In genomic region chrX:105865709-105866108, GRCh38 we compare ENCODE assay signal across 25 cellular contexts. TPM values are rescaled to one million over a fixed set of nuclear protein-coding genes. Genes with fewer than 3 reads are reported as not detected.
DNase-seq lines count a peak whose midpoint lies in the region; ATAC-seq, FAIRE-seq and TF ChIP-seq lines count a peak whose summit lies in the region.
"Had no signal": no experiment of that assay in that cellular context is flagged by ENCODE, and none has a peak within 500 bp of the region (broad histone marks: within the 10 kb centered on the region; RNA-seq: fewer than 3 reads in every experiment).

No MANE protein-coding gene starts in this region.

- H3K36me3 ChIP-seq in astrocyte (ENCODE audit: insufficient read depth, low read length), result no peaks in the 10 kb centered on the region
- H3K36me3 ChIP-seq in hepatocyte (replicated peaks; ENCODE audit: insufficient read depth, low read depth), result no peaks in the 10 kb centered on the region
- no peaks in the 10 kb centered on the region for H3K36me3 ChIP-seq in pancreas
- H3K36me3 ChIP-seq: BE2C; BLaER1 treated with 17β-estradiol and CSF1 and Interleukin-3, amounts not matched to agents 10 nM and 100 nM had no signal

- no peak overlapping the region for H3K4me3 ChIP-seq in astrocyte (ENCODE audit: insufficient read depth, low read depth, low read length)
- H3K4me3 ChIP-seq in hepatocyte, result no peak overlapping the region
- no peak overlapping the region for H3K4me3 ChIP-seq in pancreas
- H3K4me3 ChIP-seq: A549; BLaER1 treated with 17β-estradiol and CSF1 and Interleukin-3, amounts not matched to agents 10 nM and 100 nM; GM12878; GM23248 had no signal

- FAIRE-seq in astrocyte (lab: Jason Lieb, UNC), result peak; percentile 68
- peak; percentile 69 for FAIRE-seq in pancreas (lab: Jason Lieb, UNC)
- FAIRE-seq: D721Med, GM12878, H1 had no signal

- DNase-seq in astrocyte (ENCODE audit: low read depth) (no peak), hepatocyte (ENCODE audit: low spot score) (peak; percentile 5), pancreas (no peak), kidney tubule cell (ENCODE audit: low spot score) (no peak), germinal center (ENCODE audit: low spot score) (no peak)
- DNase-seq: 8988T; ACHN; AML-193; BE2C; CD4-positive, alpha-beta T cell; CD8-positive, alpha-beta memory T cell; DMS 273 treated with DMSO at 0.1 percent for 48 hours; DMS79; EL; GDM1; GM23248; H7; HCEC 1CT had no signal

- intact Hi-C loops in pancreas (cut with DNase I), result no loop called here

- WGBS in hepatocyte (ENCODE audit: low lambda C conversion rate, missing lambda C conversion rate), result 62% methylated on average over 3 of the region's 3 CpGs
- 50 to 54% methylated on average over 3 of the region's 3 CpGs for WGBS in pancreas, 2 donors

- no peaks in the 10 kb centered on the region for H3K9me3 Mint-ChIP-seq in astrocyte (ENCODE audit: unreplicated experiment)
- H3K9me3 Mint-ChIP-seq in activated T-helper 17 cell treated with anti-CD3 and anti-CD28 coated beads, Interleukin-2, amount 50 U/mL, for 72 hours, result no peaks in the 10 kb centered on the region
- H3K9me3 Mint-ChIP-seq: CD14-positive monocyte; CD8-positive, alpha-beta memory T cell had no signal

- H3K27me3 ChIP-seq in astrocyte (ENCODE audit: insufficient read depth, low read length), result no peaks in the 10 kb centered on the region
- no peaks in the 10 kb centered on the region for H3K27me3 ChIP-seq in hepatocyte
- peaks cover 0 to 13% (median 5%) of the 10 kb centered on the region in 4 donors for H3K27me3 ChIP-seq in pancreas
- H3K27me3 ChIP-seq: BE2C had no signal

- H3K79me2 ChIP-seq in astrocyte (ENCODE audit: insufficient read depth, low read length) (no peaks in the 10 kb centered on the region), hepatocyte (no peaks in the 10 kb centered on the region)

- H3K27ac ChIP-seq in astrocyte (ENCODE audit: low read depth, low read length) (no peak overlapping the region), hepatocyte (no peak overlapping the region), pancreas (no peak overlapping the region)
- H3K27ac ChIP-seq: A549; BLaER1 treated with 17β-estradiol and CSF1 and Interleukin-3, amounts not matched to agents 10 nM and 100 nM; GM23248 had no signal

- H3K9me3 ChIP-seq in astrocyte (ENCODE audit: insufficient read depth, low read depth, low read length), result no peaks in the 10 kb centered on the region
- H3K9me3 ChIP-seq in hepatocyte (ENCODE audit: low read depth), result no peaks in the 10 kb centered on the region
- no peaks in the 10 kb centered on the region for H3K9me3 ChIP-seq in pancreas
- H3K9me3 ChIP-seq: A549; BE2C; BLaER1 treated with 17β-estradiol and CSF1 and Interleukin-3, amounts not matched to agents 10 nM and 100 nM had no signal

- H3K4me1 ChIP-seq in astrocyte (ENCODE audit: insufficient read depth, low read length) (peaks cover 12% of the 10 kb centered on the region), hepatocyte (ENCODE audit: insufficient read depth) (no peaks in the 10 kb centered on the region), pancreas (no peaks in the 10 kb centered on the region)
- H3K4me1 ChIP-seq: A549; BE2C; BLaER1 treated with 17β-estradiol and CSF1 and Interleukin-3, amounts not matched to agents 10 nM and 100 nM had no signal

- no peak for ATAC-seq in pancreas
- ATAC-seq in activated T-helper 17 cell treated with anti-CD3 and anti-CD28 coated beads, Interleukin-2, amount 50 U/mL, for 72 hours (replicated peaks), result no peak
- ATAC-seq: A549, GM12878 had no signal

- H3K9ac ChIP-seq in astrocyte (ENCODE audit: low read length), result no peak overlapping the region
- H3K9ac ChIP-seq: BLaER1 treated with 17β-estradiol and CSF1 and Interleukin-3, amounts not matched to agents 10 nM and 100 nM; GM23248 had no signal

- no peaks in the 10 kb centered on the region for H3K27me3 Mint-ChIP-seq in astrocyte (ENCODE audit: low read depth, unreplicated experiment)
- no peaks in the 10 kb centered on the region for H3K27me3 Mint-ChIP-seq in activated T-helper 17 cell treated with anti-CD3 and anti-CD28 coated beads, Interleukin-2, amount 50 U/mL, for 72 hours
- H3K27me3 Mint-ChIP-seq: CD4-positive, alpha-beta T cell; CD8-positive, alpha-beta memory T cell had no signal

- H3K9me2 ChIP-seq in hepatocyte (replicated peaks; ENCODE audit: insufficient read depth), result no peaks in the 10 kb centered on the region

- H4K20me1 ChIP-seq in astrocyte (ENCODE audit: insufficient read depth, low read length) (no peaks in the 10 kb centered on the region), hepatocyte (ENCODE audit: insufficient read depth, poor library complexity, severe bottlenecking) (no peaks in the 10 kb centered on the region)
- H4K20me1 ChIP-seq: BLaER1 treated with 17β-estradiol and CSF1 and Interleukin-3, amounts not matched to agents 10 nM and 100 nM had no signal

- H3K27ac Mint-ChIP-seq in astrocyte (ENCODE audit: unreplicated experiment), result no peak overlapping the region
- H3K27ac Mint-ChIP-seq in activated T-helper 17 cell treated with anti-CD3 and anti-CD28 coated beads, Interleukin-2, amount 50 U/mL, for 72 hours, result no peak overlapping the region
- H3K27ac Mint-ChIP-seq: CD14-positive monocyte; CD4-positive, alpha-beta T cell; CD8-positive, alpha-beta memory T cell had no signal

- TF ChIP-seq CTCF in astrocyte (IDR thresholded peaks at IDR 0.05; ENCODE audit: insufficient read depth, low read depth, low read length) (no peak), hepatocyte (IDR thresholded peaks at IDR 0.05; ENCODE audit: poor library complexity) (no peak), pancreas (IDR thresholded peaks at IDR 0.05) (no peak)

- no peak overlapping the region for H3K4me3 Mint-ChIP-seq in astrocyte (ENCODE audit: unreplicated experiment)
- H3K4me3 Mint-ChIP-seq in activated T-helper 17 cell treated with anti-CD3 and anti-CD28 coated beads, Interleukin-2, amount 50 U/mL, for 72 hours, result no peak overlapping the region
- H3K4me3 Mint-ChIP-seq: CD14-positive monocyte; CD4-positive, alpha-beta T cell; CD8-positive, alpha-beta memory T cell had no signal

- no peaks in the 10 kb centered on the region for H3K36me3 Mint-ChIP-seq in astrocyte (ENCODE audit: low read depth, unreplicated experiment)
- H3K36me3 Mint-ChIP-seq in activated T-helper 17 cell treated with anti-CD3 and anti-CD28 coated beads, Interleukin-2, amount 50 U/mL, for 72 hours (ENCODE audit: low read depth), result no peaks in the 10 kb centered on the region
- H3K36me3 Mint-ChIP-seq: CD14-positive monocyte; CD8-positive, alpha-beta memory T cell had no signal

- no peak overlapping the region for H3K4me2 ChIP-seq in astrocyte (ENCODE audit: low read length)
- no peak overlapping the region for H3K4me2 ChIP-seq in hepatocyte
- H3K4me2 ChIP-seq: A549; BLaER1 treated with 17β-estradiol and CSF1 and Interleukin-3, amounts not matched to agents 10 nM and 100 nM had no signal

- H3K4me1 Mint-ChIP-seq in astrocyte (ENCODE audit: low read depth, unreplicated experiment), result peaks cover 9% of the 10 kb centered on the region
- no peaks in the 10 kb centered on the region for H3K4me1 Mint-ChIP-seq in activated T-helper 17 cell treated with anti-CD3 and anti-CD28 coated beads, Interleukin-2, amount 50 U/mL, for 72 hours
- H3K4me1 Mint-ChIP-seq: CD14-positive monocyte; CD8-positive, alpha-beta memory T cell had no signal

- H2AFZ ChIP-seq in astrocyte (ENCODE audit: low read depth, low read length) (no peak overlapping the region), hepatocyte (no peak overlapping the region)
- H2AFZ ChIP-seq: GM23248 had no signal

RNA-seq across cellular contexts. Expression of gene NRK, which starts 43.4 kb away (rescaled TPM):
- total RNA-seq in astrocyte (18.3 and 20.1 TPM in 2 replicates), hepatocyte (9.1 and 12.0 TPM in 2 replicates), pancreas (1 to 10 TPM in 2 of 6 donors, under 1 TPM in 4; 0.16 to 1.4 (median 0.57) TPM)
- polyA plus RNA-seq in hepatocyte (2.2 and 4.6 TPM in 2 replicates), pancreas (under 1 TPM; 0.14 to 0.15 TPM)
- total RNA-seq in activated T-helper 17 cell treated with anti-CD3 and anti-CD28 coated beads, Interleukin-2, amount 50 U/mL, for 72 hours, result not detected
- total RNA-seq: CD4-positive, alpha-beta T cell; CD8-positive, alpha-beta memory T cell; GM23248 had no signal
- polyA plus RNA-seq: A549; CD14-positive monocyte; CD8-positive, alpha-beta memory T cell; GM12878; GM23248 had no signal
